Comparison of ENCODE assay signal across 17 cellular contexts in genomic region chr14:73381379-73382013, GRCh38.
"Had no signal": no experiment of that assay in that cellular context is flagged by ENCODE, and none has a peak within 500 bp of the region (broad histone marks: within the 10 kb centered on the region; RNA-seq: fewer than 3 reads in every experiment).

No MANE protein-coding gene starts in this region.

- H3K4me1 ChIP-seq: left ventricle myocardium inferior, sigmoid colon, suprapubic skin had no signal

- ATAC-seq: activated naive CD4-positive, alpha-beta T cell treated with anti-CD3 and anti-CD28 coated beads, Interleukin-2, amount 50 U/mL, for 72 hours; effector memory CD8-positive, alpha-beta T cell; gastroesophageal sphincter; stimulated activated naive CD8-positive, alpha-beta T cell treated with anti-CD3 and anti-CD28 coated beads, Interleukin-15, Interleukin-2, amounts not matched to agents 100 U/mL and 50 U/mL, for 24 hours had no signal

- H3K27ac ChIP-seq: gastroesophageal sphincter, hepatocyte, left ventricle myocardium inferior, sigmoid colon, suprapubic skin, upper lobe of left lung had no signal

- DNase-seq: activated CD4-positive, alpha-beta T cell treated with anti-CD3 and anti-CD28 coated beads, Interleukin-2, amount 10 ng/mL, durations not matched to agents 24 days and 14 days; amygdala; cortex of kidney; effector memory CD8-positive, alpha-beta T cell; kidney; left ventricle myocardium inferior; mesenchymal stem cell; sigmoid colon; stimulated activated CD4-positive, alpha-beta T cell treated with anti-CD3 and anti-CD28 coated beads, Interleukin-12 subunit alpha, Interleukin-12 subunit beta, amount 100 ng/mL, for 4 hours; stimulated activated naive CD8-positive, alpha-beta T cell treated with anti-CD3 and anti-CD28 coated beads, Interleukin-15, Interleukin-2, amounts not matched to agents 100 U/mL and 50 U/mL, for 24 hours; upper lobe of left lung had no signal

- H3K27ac Mint-ChIP-seq: activated CD4-positive, alpha-beta T cell treated with anti-CD3 and anti-CD28 coated beads, Interleukin-2, amount 10 ng/mL, durations not matched to agents 24 days and 14 days; activated naive CD4-positive, alpha-beta T cell treated with anti-CD3 and anti-CD28 coated beads, Interleukin-2, amount 50 U/mL, for 72 hours; brain; effector memory CD8-positive, alpha-beta T cell had no signal

- H3K27me3 Mint-ChIP-seq: activated CD4-positive, alpha-beta T cell treated with anti-CD3 and anti-CD28 coated beads, Interleukin-2, amount 10 ng/mL, durations not matched to agents 24 days and 14 days; brain; central memory CD8-positive, alpha-beta T cell; effector memory CD8-positive, alpha-beta T cell had no signal

- H3K4me3 ChIP-seq: gastroesophageal sphincter, hepatocyte, left ventricle myocardium inferior, sigmoid colon, suprapubic skin, upper lobe of left lung had no signal

- H3K4me3 Mint-ChIP-seq: activated CD4-positive, alpha-beta T cell treated with anti-CD3 and anti-CD28 coated beads, Interleukin-2, amount 10 ng/mL, durations not matched to agents 24 days and 14 days; brain; central memory CD8-positive, alpha-beta T cell; effector memory CD8-positive, alpha-beta T cell had no signal

- H3K9me3 Mint-ChIP-seq: activated CD4-positive, alpha-beta T cell treated with anti-CD3 and anti-CD28 coated beads, Interleukin-2, amount 10 ng/mL, durations not matched to agents 24 days and 14 days had no signal

- H3K27me3 ChIP-seq: gastroesophageal sphincter, hepatocyte, sigmoid colon, suprapubic skin, upper lobe of left lung had no signal

- H3K36me3 ChIP-seq: gastroesophageal sphincter, suprapubic skin had no signal

- H3K4me1 Mint-ChIP-seq: brain had no signal
